Comparison of ENCODE assay signal across 11 cellular contexts in genomic region chr4:153933851-153934688, GRCh38.
DNase-seq lines count a peak whose midpoint lies in the region; ATAC-seq and TF ChIP-seq lines count a peak whose summit lies in the region.
"Had no signal": no experiment of that assay in that cellular context is flagged by ENCODE, and none has a peak within 500 bp of the region (broad histone marks: within the 10 kb centered on the region; RNA-seq: fewer than 3 reads in every experiment).

No MANE protein-coding gene starts in this region.

- no peaks in the 10 kb centered on the region for H3K79me2 ChIP-seq in neural progenitor cell (ENCODE audit: low read depth)

- H3K27me3 Mint-ChIP-seq in neural progenitor cell (ENCODE audit: insufficient read depth, low read depth) = peaks cover 2% of the 10 kb centered on the region

- peaks cover 62% of the 10 kb centered on the region for H3K4me1 Mint-ChIP-seq in neural progenitor cell

- 70 to 74% methylated on average over 9 of the region's 9 CpGs for WGBS in esophagus, 2 donors

- no peaks in the 10 kb centered on the region for H3K36me3 ChIP-seq in esophagus (ENCODE audit: control insufficient read depth in 2 of 2, insufficient read depth in 2 of 2, low read length in 1 of 2)
- no peaks in the 10 kb centered on the region for H3K36me3 ChIP-seq in neural progenitor cell
- H3K36me3 ChIP-seq in upper lobe of right lung = no peaks in the 10 kb centered on the region

- peak; percentile 50 for ATAC-seq in upper lobe of right lung
- no peak for ATAC-seq in GM18502 (IDR thresholded peaks at IDR 0.05; ENCODE audit: poor library complexity, unreplicated experiment)

- H3K27me3 ChIP-seq in esophagus (ENCODE audit: control insufficient read depth in 1 of 2, insufficient read depth in 2 of 2, low read length in 2 of 2) (no peaks in the 10 kb centered on the region), neural progenitor cell (no peaks in the 10 kb centered on the region), upper lobe of right lung (no peaks in the 10 kb centered on the region)

- H3K4me2 ChIP-seq in neural progenitor cell = peak overlapping the region; percentile 41

- peaks cover 7% of the 10 kb centered on the region for H3K36me3 Mint-ChIP-seq in neural progenitor cell
- H3K36me3 Mint-ChIP-seq: CD4-positive, alpha-beta memory T cell had no signal

- no peak overlapping the region for H3K4me3 ChIP-seq in esophagus (ENCODE audit: low read depth in 1 of 2, low read length in 2 of 2)
- H3K4me3 ChIP-seq in neural progenitor cell = no peak overlapping the region
- no peak overlapping the region for H3K4me3 ChIP-seq in upper lobe of right lung

- peaks cover 2% of the 10 kb centered on the region for H3K9me3 Mint-ChIP-seq in neural progenitor cell

- no peak overlapping the region for H2AFZ ChIP-seq in neural progenitor cell (replicated peaks)

- TF ChIP-seq CTCF in neural progenitor cell (IDR thresholded peaks at IDR 0.05) (no peak), upper lobe of right lung (IDR thresholded peaks at IDR 0.05) (no peak)

- intact Hi-C loops in upper lobe of right lung (cut with DNase I) = no loop called here

- no peak overlapping the region for H3K9ac ChIP-seq in neural progenitor cell

- H4K20me1 ChIP-seq in neural progenitor cell (ENCODE audit: low read depth) = no peaks in the 10 kb centered on the region

- no peaks in the 10 kb centered on the region for H3K4me1 ChIP-seq in esophagus (ENCODE audit: control insufficient read depth in 2 of 2, insufficient read depth in 2 of 2, low read length in 1 of 2)
- peaks cover 63% of the 10 kb centered on the region for H3K4me1 ChIP-seq in neural progenitor cell
- H3K4me1 ChIP-seq in upper lobe of right lung = peaks cover 3% of the 10 kb centered on the region

- no peaks in the 10 kb centered on the region for H3K9me3 ChIP-seq in esophagus (ENCODE audit: control insufficient read depth in 2 of 2, insufficient read depth in 1 of 2, low read depth in 1 of 2, low read length in 1 of 2)
- no peaks in the 10 kb centered on the region for H3K9me3 ChIP-seq in neural progenitor cell (ENCODE audit: low read depth)
- H3K9me3 ChIP-seq in upper lobe of right lung = no peaks in the 10 kb centered on the region

- peaks cover 23% of the 10 kb centered on the region for H3F3A ChIP-seq in neural progenitor cell (ENCODE audit: low read depth)

- H3K27ac ChIP-seq in esophagus (ENCODE audit: low read depth in 2 of 2, low read length in 1 of 2) (peak overlapping the region; percentile 59 to 78), neural progenitor cell (no peak overlapping the region), upper lobe of right lung (peak overlapping the region; percentile 38)

- peak overlapping the region; percentile 91 for H3K27ac Mint-ChIP-seq in neural progenitor cell
- H3K27ac Mint-ChIP-seq: CD4-positive, alpha-beta memory T cell had no signal

- DNase-seq in NOMO-1 treated with dmso at 0.1 percent for 144 hours (lab: John Stamatoyannopoulos, UW; ENCODE audit: unreplicated experiment) (peak; percentile 34), neural progenitor cell (ENCODE audit: low spot score) (no peak), upper lobe of right lung (no peak), NCI-H1092 treated with DMSO at 0.1 percent for 48 hours (lab: John Stamatoyannopoulos, UW) (no peak), AG08395 (ENCODE audit: low spot score) (no peak)
- DNase-seq: CD4-positive, alpha-beta memory T cell; KG1; NCI-H187 treated with DMSO at 0.1 percent for 48 hours; NCI-H748 treated with DMSO at 0.1 percent for 48 hours had no signal

- peak overlapping the region; percentile 11 for H3K4me3 Mint-ChIP-seq in neural progenitor cell
- H3K4me3 Mint-ChIP-seq: CD4-positive, alpha-beta memory T cell had no signal
